1 cellular context compared by ENCODE assay signal in genomic region chr10:116427671-116428070, GRCh38.
TF ChIP-seq lines count a peak whose summit lies in the region.

TSS of gene PNLIPRP3 (plus strand) at chr10:116427847. CDS start at chr10:116428013, 166 bp downstream.

TF ChIP-seq in HepG2, 621 proteins besides CTCF, POLR2A, EP300 and RAD21:
- TF ChIP-seq MIER2 (CRISPR knock-in tag; IDR thresholded peaks at IDR 0.05) (no peak), MYPOP (CRISPR knock-in tag; IDR thresholded peaks at IDR 0.05) (no peak), KDM5A (IDR thresholded peaks at IDR 0.05; ENCODE audit: borderline replicate concordance, low read length) (no peak), ZNF576 (CRISPR knock-in tag; IDR thresholded peaks at IDR 0.05) (no peak), ZHX1 (CRISPR knock-in tag; IDR thresholded peaks at IDR 0.05; ENCODE audit: low read depth) (no peak)
